Comparison of ENCODE assay signal across 8 cellular contexts in genomic region chr17:49035470-49036269, GRCh38. TPM values are rescaled to one million over a fixed set of nuclear protein-coding genes. Genes with fewer than 3 reads are reported as not detected.
A peak's percentile ranks its signal among the peaks of the same experiment; 100 is the strongest.
DNase-seq lines count a peak whose midpoint lies in the region; ATAC-seq, FAIRE-seq and TF ChIP-seq lines count a peak whose summit lies in the region.

No MANE protein-coding gene starts in this region.

- 84% methylated on average over 40 of the region's 42 CpGs for WGBS in A549 (ENCODE audit: missing lambda C conversion rate)
- 54 to 68% (median 61%) methylated on average over 20 to 42 of the region's 42 CpGs for WGBS in adrenal gland, 4 donors

- no peak for TF ChIP-seq POLR2A in A549 (IDR thresholded peaks at IDR 0.05; ENCODE audit: low read length)
- TF ChIP-seq POLR2A in adrenal gland (IDR thresholded peaks at IDR 0.05) = no peak

- DNase-seq in A549 (ENCODE audit: low read depth in 1 of 2, low spot score in 1 of 2) (peak; percentile 67 to 74), NCI-H526 treated with DMSO at 0.1 percent for 48 hours (lab: John Stamatoyannopoulos, UW) (peak; percentile 70), adrenal gland (peak; percentile 43 to 78 (median 52)), islet precursor cell (peak; percentile 91), MV-4-11 (lab: John Stamatoyannopoulos, UW) (no peak)
- peak; percentile 19 for DNase-seq in stimulated activated CD8-positive, alpha-beta memory T cell treated with anti-CD3 and anti-CD28 coated beads, Interleukin-4, amount 100 ng/mL, for 24 hours (ENCODE audit: low read depth)

- TF ChIP-seq EP300 in A549 (IDR thresholded peaks at IDR 0.05) = no peak

- H3K27ac ChIP-seq in A549 (peak overlapping the region in 1 of 2 experiments; percentile 1; a peak in 1 of 6 replicates), adrenal gland (no peak overlapping the region)

- peak; percentile 73 for TF ChIP-seq CTCF in A549 (IDR thresholded peaks at IDR 0.05)
- TF ChIP-seq CTCF in GM12874 (IDR thresholded peaks at IDR 0.05; ENCODE audit: insufficient read depth, low read depth, low read length) = peak; percentile 87
- TF ChIP-seq CTCF in adrenal gland (IDR thresholded peaks at IDR 0.05) = peak; percentile 65 to 84 (median 75)

- H3K4me3 ChIP-seq in A549 = no peak overlapping the region
- H3K4me3 ChIP-seq in adrenal gland = peak overlapping the region in 1 of 4 donors; percentile 11

- intact Hi-C loops in adrenal gland (cut with DNase I) = loop anchor here (10.0 kb wide), 3 partner anchors 151 to 361 kb away; no protein-coding TSS in a partner anchor

- no peaks in the 10 kb centered on the region for H3K36me3 ChIP-seq in adrenal gland (replicated peaks in 1 of 2)

- ATAC-seq in A549 (peak; percentile 36 to 54; a peak in 4 of 6 replicates), GM21526 (IDR thresholded peaks at IDR 0.05; ENCODE audit: low FRiP score, unreplicated experiment) (no peak)

- peaks cover 1% of the 10 kb centered on the region for H3K27me3 ChIP-seq in adrenal gland

- no peaks in the 10 kb centered on the region for H3K9me3 ChIP-seq in A549
- no peaks in the 10 kb centered on the region for H3K9me3 ChIP-seq in adrenal gland (replicated peaks in 1 of 3)

- CTCF ChIA-PET in A549 (lab: Yijun Ruan, JAX) = interaction anchor here (0.5 to 25.5 kb wide), 50 partner anchors 10 to 367 kb away, joined by 3 to 639 read pairs (median 4); partner anchors contain the start of genes ATP5MC1, IGF2BP1, PHOSPHO1 and SNF8

- FAIRE-seq in A549 (lab: Jason Lieb, UNC) = no peak

- peaks cover 15% of the 10 kb centered on the region for H3K4me1 ChIP-seq in A549
- no peaks in the 10 kb centered on the region for H3K4me1 ChIP-seq in adrenal gland (replicated peaks in 1 of 2)

- TF ChIP-seq RAD21 in A549 (conservative IDR thresholded peaks at IDR 0.05 in 1 of 2, IDR thresholded peaks at IDR 0.05 in 1 of 2) = peak; percentile 73 to 75

- H3K4me2 ChIP-seq in A549 = no peak overlapping the region

- POLR2A ChIA-PET in A549 (lab: Yijun Ruan, JAX) = interaction anchor here (0.6 to 1.1 kb wide), 5 partner anchors 28 to 312 kb away, joined by 3 to 5 read pairs (median 4); partner anchors contain the start of gene SNF8

TF ChIP-seq in A549, 52 proteins besides CTCF, POLR2A, EP300 and RAD21:
- TF ChIP-seq ZNF302 (CRISPR knock-in tag; IDR thresholded peaks at IDR 0.05) (no peak), FOSB (CRISPR knock-in tag; IDR thresholded peaks at IDR 0.05) (no peak), CEBPB (IDR thresholded peaks at IDR 0.05) (no peak), HOXA7 (CRISPR knock-in tag; IDR thresholded peaks at IDR 0.05) (no peak), PHF8 (IDR thresholded peaks at IDR 0.05; ENCODE audit: borderline replicate concordance, low read depth) (no peak), ZSCAN20 (CRISPR knock-in tag; IDR thresholded peaks at IDR 0.05) (no peak), CBX2 (IDR thresholded peaks at IDR 0.05; ENCODE audit: borderline replicate concordance, low read depth) (no peak), ZFP36 (IDR thresholded peaks at IDR 0.05; ENCODE audit: borderline replicate concordance, partially characterized antibody) (no peak), MAFK (IDR thresholded peaks at IDR 0.05; ENCODE audit: partially characterized antibody) (no peak), ATOH8 (CRISPR knock-in tag; IDR thresholded peaks at IDR 0.05; ENCODE audit: low read depth) (no peak), SMC3 (IDR thresholded peaks at IDR 0.05) (peak; percentile 78), HOXB13 (CRISPR knock-in tag; IDR thresholded peaks at IDR 0.05; ENCODE audit: low read depth) (no peak), FOSL2 (IDR thresholded peaks at IDR 0.05) (no peak), FOSL2 (CRISPR knock-in tag; IDR thresholded peaks at IDR 0.05) (no peak), JUN (IDR thresholded peaks at IDR 0.05) (peak; percentile 5 to 15; a peak in 1 of 5 replicates), NFE2L2 (conservative IDR thresholded peaks at IDR 0.05; ENCODE audit: low read length) (no peak), CHD4 (IDR thresholded peaks at IDR 0.05; ENCODE audit: borderline replicate concordance) (no peak)

RNA-seq across cellular contexts. Expression of gene IGF2BP1, which starts 38.5 kb away (rescaled TPM):
- polyA plus RNA-seq in A549 (2011; rRNA removed) (26.2 and 30.1 TPM in 2 replicates), A549 (2017; fragmentation: RNase III; extraction: RNeasy Plus Mini Kit Qiagen cat#74134 plus additional on column Dnase treatment) (38.0 to 42.3 TPM (median 40.3 TPM) in 3 replicates), adrenal gland (under 1 TPM in 2 of 3 donors, not detected in 1; under 0.01 to 0.02 TPM)
- polyA plus RNA-seq in A549 (2012; cell fraction: cytosol; rRNA removed) = 31.0 and 37.6 TPM in 2 replicates
- 47.7 and 67.8 TPM in 2 replicates for polyA plus RNA-seq in A549 (2012; cell fraction: nucleus; rRNA removed)
- polyA minus RNA-seq in A549 (2011; rRNA and poly(A)+ RNA removed) = 56.3 and 83.5 TPM in 2 replicates
- total RNA-seq in adrenal gland = 1 to 10 TPM in 1 of 8 donors, under 1 TPM in 4, not detected in 3; under 0.01 to 1.5 (median 0.32) TPM

Comparison
In these comparisons a context has a peak if more than half of its experiments do, and no peak if none do; other contexts are left out.
1. RNA of gene IGF2BP1, which starts 38.5 kb away (polyA plus RNA-seq): 26.2 to 67.8 TPM in A549; under 0.01 to 0.02 TPM in adrenal gland; every median in the first group is over 10 times any median in the second.
2. Peak in every context shown above with its lines, with median percentiles within 50 percentile points of each other: CTCF ChIP-seq.